1 cellular context compared by ENCODE assay signal in the genomic region with DNA sequence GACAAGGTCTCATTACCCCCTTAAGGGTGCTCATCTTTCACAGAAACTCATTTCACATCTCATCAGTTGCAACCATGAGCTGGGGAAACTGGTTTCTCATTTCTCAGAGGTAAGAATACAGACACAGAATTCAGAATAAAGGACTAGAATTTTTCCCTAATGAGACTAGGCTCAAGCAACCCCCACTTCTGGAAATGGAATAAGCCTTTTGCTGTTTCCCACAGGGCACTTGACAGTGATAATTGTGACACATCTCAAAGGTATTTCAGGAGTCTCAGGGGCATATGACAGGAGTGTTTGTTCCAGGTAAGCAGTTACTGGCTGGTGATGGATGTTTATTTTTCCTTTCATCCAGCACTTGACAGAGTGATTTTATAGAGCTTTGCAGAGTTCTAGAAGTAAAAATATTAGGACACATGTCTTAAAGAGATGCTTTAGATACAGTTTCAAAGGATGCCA.
TF ChIP-seq lines count a peak whose summit lies in the region.

No MANE protein-coding gene starts in this region.

TF ChIP-seq in GM23338, 12 proteins besides CTCF, POLR2A, EP300 and RAD21 (continued from another document):
- TF ChIP-seq, protein P1, sequence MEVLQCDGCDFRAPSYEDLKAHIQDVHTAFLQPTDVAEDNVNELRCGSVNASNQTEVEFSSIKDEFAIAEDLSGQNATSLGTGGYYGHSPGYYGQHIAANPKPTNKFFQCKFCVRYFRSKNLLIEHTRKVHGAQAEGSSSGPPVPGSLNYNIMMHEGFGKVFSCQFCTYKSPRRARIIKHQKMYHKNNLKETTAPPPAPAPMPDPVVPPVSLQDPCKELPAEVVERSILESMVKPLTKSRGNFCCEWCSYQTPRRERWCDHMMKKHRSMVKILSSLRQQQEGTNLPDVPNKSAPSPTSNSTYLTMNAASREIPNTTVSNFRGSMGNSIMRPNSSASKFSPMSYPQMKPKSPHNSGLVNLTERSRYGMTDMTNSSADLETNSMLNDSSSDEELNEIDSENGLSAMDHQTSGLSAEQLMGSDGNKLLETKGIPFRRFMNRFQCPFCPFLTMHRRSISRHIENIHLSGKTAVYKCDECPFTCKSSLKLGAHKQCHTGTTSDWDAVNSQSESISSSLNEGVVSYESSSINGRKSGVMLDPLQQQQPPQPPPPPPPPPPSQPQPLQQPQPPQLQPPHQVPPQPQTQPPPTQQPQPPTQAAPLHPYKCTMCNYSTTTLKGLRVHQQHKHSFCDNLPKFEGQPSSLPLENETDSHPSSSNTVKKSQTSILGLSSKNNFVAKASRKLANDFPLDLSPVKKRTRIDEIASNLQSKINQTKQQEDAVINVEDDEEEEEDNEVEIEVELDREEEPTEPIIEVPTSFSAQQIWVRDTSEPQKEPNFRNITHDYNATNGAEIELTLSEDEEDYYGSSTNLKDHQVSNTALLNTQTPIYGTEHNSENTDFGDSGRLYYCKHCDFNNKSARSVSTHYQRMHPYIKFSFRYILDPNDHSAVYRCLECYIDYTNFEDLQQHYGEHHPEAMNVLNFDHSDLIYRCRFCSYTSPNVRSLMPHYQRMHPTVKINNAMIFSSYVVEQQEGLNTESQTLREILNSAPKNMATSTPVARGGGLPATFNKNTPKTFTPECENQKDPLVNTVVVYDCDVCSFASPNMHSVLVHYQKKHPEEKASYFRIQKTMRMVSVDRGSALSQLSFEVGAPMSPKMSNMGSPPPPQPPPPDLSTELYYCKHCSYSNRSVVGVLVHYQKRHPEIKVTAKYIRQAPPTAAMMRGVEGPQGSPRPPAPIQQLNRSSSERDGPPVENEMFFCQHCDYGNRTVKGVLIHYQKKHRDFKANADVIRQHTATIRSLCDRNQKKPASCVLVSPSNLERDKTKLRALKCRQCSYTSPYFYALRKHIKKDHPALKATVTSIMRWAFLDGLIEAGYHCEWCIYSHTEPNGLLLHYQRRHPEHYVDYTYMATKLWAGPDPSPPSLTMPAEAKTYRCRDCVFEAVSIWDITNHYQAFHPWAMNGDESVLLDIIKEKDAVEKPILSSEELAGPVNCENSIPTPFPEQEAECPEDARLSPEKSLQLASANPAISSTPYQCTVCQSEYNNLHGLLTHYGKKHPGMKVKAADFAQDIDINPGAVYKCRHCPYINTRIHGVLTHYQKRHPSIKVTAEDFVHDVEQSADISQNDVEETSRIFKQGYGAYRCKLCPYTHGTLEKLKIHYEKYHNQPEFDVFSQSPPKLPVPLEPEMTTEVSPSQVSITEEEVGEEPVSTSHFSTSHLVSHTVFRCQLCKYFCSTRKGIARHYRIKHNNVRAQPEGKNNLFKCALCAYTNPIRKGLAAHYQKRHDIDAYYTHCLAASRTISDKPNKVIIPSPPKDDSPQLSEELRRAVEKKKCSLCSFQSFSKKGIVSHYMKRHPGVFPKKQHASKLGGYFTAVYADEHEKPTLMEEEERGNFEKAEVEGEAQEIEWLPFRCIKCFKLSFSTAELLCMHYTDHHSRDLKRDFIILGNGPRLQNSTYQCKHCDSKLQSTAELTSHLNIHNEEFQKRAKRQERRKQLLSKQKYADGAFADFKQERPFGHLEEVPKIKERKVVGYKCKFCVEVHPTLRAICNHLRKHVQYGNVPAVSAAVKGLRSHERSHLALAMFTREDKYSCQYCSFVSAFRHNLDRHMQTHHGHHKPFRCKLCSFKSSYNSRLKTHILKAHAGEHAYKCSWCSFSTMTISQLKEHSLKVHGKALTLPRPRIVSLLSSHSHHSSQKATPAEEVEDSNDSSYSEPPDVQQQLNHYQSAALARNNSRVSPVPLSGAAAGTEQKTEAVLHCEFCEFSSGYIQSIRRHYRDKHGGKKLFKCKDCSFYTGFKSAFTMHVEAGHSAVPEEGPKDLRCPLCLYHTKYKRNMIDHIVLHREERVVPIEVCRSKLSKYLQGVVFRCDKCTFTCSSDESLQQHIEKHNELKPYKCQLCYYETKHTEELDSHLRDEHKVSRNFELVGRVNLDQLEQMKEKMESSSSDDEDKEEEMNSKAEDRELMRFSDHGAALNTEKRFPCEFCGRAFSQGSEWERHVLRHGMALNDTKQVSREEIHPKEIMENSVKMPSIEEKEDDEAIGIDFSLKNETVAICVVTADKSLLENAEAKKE (CRISPR knock-in tag; IDR thresholded peaks at IDR 0.05), result no peak
- TF ChIP-seq ZNF331 (CRISPR knock-in tag; IDR thresholded peaks at IDR 0.05; ENCODE audit: low read depth), result no peak
- no peak for TF ChIP-seq POLR2AphosphoS5 (IDR thresholded peaks at IDR 0.05; ENCODE audit: low read depth)
